Comparison of ENCODE assay signal across 10 cellular contexts in genomic region chr1:204564835-204565234, GRCh38. TPM values are rescaled to one million over a fixed set of nuclear protein-coding genes. Genes with fewer than 3 reads are reported as not detected.
A peak's percentile ranks its signal among the peaks of the same experiment; 100 is the strongest.
DNase-seq lines count a peak whose midpoint lies in the region; ATAC-seq and TF ChIP-seq lines count a peak whose summit lies in the region.
"Had no signal": no experiment of that assay in that cellular context is flagged by ENCODE, and none has a peak within 500 bp of the region (broad histone marks: within the 10 kb centered on the region; RNA-seq: fewer than 3 reads in every experiment).

No MANE protein-coding gene starts in this region.

- POLR2A ChIA-PET in PC-9 (lab: Charles Lee; ENCODE audit: unreplicated experiment), result no interaction called here

- peak; percentile 27 for DNase-seq in activated T-cell treated with anti-CD3 and anti-CD28 coated beads, Interleukin-2, amount 50 U/mL, for 24 hours
- no peak for DNase-seq in activated T-cell treated with anti-CD3 and anti-CD28 coated beads for 4 hours
- no peak for DNase-seq in PC-9
- peak; percentile 4 for DNase-seq in stimulated activated naive CD4-positive, alpha-beta T cell treated with Interleukin-2 at 50 U/mL for 16 hours (lab: John Stamatoyannopoulos, UW)
- DNase-seq in GF-D8 (lab: John Stamatoyannopoulos, UW), result no peak
- no peak for DNase-seq in NCI-H1048 (lab: John Stamatoyannopoulos, UW)
- DNase-seq in inferior parietal cortex (ENCODE audit: extremely low spot score), result no peak
- DNase-seq: upper lobe of right lung had no signal

- no peaks in the 10 kb centered on the region for H4K20me1 ChIP-seq in PC-9 (ENCODE audit: insufficient read depth)

- peaks cover 55% of the 10 kb centered on the region for H3K4me1 Mint-ChIP-seq in activated T-cell treated with anti-CD3 and anti-CD28 coated beads, Interleukin-2, amount 50 U/mL, for 24 hours (ENCODE audit: low read depth)

- intact Hi-C loops in PC-9 (cut with micrococcal nuclease; ENCODE audit: unreplicated experiment), result loop anchor here (1.0 to 10.0 kb wide), 5 partner anchors 82 to 370 kb away; no protein-coding TSS in a partner anchor

- no peak overlapping the region for H2AFZ ChIP-seq in PC-9
- H2AFZ ChIP-seq: parathyroid adenoma had no signal

- H3K27me3 ChIP-seq in PC-9 (ENCODE audit: insufficient read depth, low read depth), result no peaks in the 10 kb centered on the region
- H3K27me3 ChIP-seq: upper lobe of right lung had no signal

- no peaks in the 10 kb centered on the region for H3K9me2 ChIP-seq in PC-9 (ENCODE audit: insufficient read depth)

- H3K4me1 ChIP-seq in PC-9 (replicated peaks; ENCODE audit: insufficient read depth), result peaks cover 23% of the 10 kb centered on the region
- H3K4me1 ChIP-seq: parathyroid adenoma, upper lobe of right lung had no signal

- H3K27me3 Mint-ChIP-seq in activated T-cell treated with anti-CD3 and anti-CD28 coated beads, Interleukin-2, amount 50 U/mL, for 24 hours, result no peaks in the 10 kb centered on the region

- no peaks in the 10 kb centered on the region for H3K36me3 ChIP-seq in PC-9 (ENCODE audit: low read depth)

- H3K9me3 ChIP-seq in PC-9 (ENCODE audit: insufficient read depth, low read depth), result no peaks in the 10 kb centered on the region
- H3K9me3 ChIP-seq: upper lobe of right lung had no signal

- peaks cover 19% of the 10 kb centered on the region for H3F3A ChIP-seq in PC-9 (ENCODE audit: insufficient read depth, low read depth)

- peaks cover 64% of the 10 kb centered on the region for H3K36me3 Mint-ChIP-seq in activated T-cell treated with anti-CD3 and anti-CD28 coated beads, Interleukin-2, amount 50 U/mL, for 24 hours (ENCODE audit: low read depth)

- H3K27ac Mint-ChIP-seq in activated T-cell treated with anti-CD3 and anti-CD28 coated beads, Interleukin-2, amount 50 U/mL, for 24 hours, result peak overlapping the region; percentile 48

- CTCF ChIA-PET in PC-9 (lab: Charles Lee), result interaction anchor here (1.1 to 2.5 kb wide), 3 partner anchors 166 to 242 kb away, joined by 3 to 42 read pairs (median 17); no protein-coding TSS in a partner anchor

- peak overlapping the region; percentile 52 for H3K4me2 ChIP-seq in PC-9

- no peak overlapping the region for H3K4me3 Mint-ChIP-seq in activated T-cell treated with anti-CD3 and anti-CD28 coated beads, Interleukin-2, amount 50 U/mL, for 24 hours

- H3K4me3 ChIP-seq in PC-9, result no peak overlapping the region
- H3K4me3 ChIP-seq: upper lobe of right lung had no signal

- peak overlapping the region; percentile 36; the same call in 1 of the 2 replicates for H3K27ac ChIP-seq in PC-9
- H3K27ac ChIP-seq: parathyroid adenoma, upper lobe of right lung had no signal

- no peak for TF ChIP-seq CTCF in PC-9 (conservative IDR thresholded peaks at IDR 0.05)

- H3K9me3 Mint-ChIP-seq in activated T-cell treated with anti-CD3 and anti-CD28 coated beads, Interleukin-2, amount 50 U/mL, for 24 hours, result no peaks in the 10 kb centered on the region

- ATAC-seq in HG02623 (IDR thresholded peaks at IDR 0.05; ENCODE audit: unreplicated experiment), result peak; percentile 73

- BruUV-seq in PC-9 (replicated peaks; lab: Mats Ljungman, UMichigan), result no TSS peak

- no peaks in the 10 kb centered on the region for H3K79me2 ChIP-seq in PC-9 (ENCODE audit: low read depth)
- H3K79me2 ChIP-seq: parathyroid adenoma had no signal

RNA-seq across cellular contexts. Expression of gene MDM4, which starts 48.6 kb away (rescaled TPM):
- 69.2 and 82.6 TPM in 2 replicates for total RNA-seq in PC-9 (2021)

Comparison
In these comparisons a context has a peak if more than half of its experiments do, and no peak if none do; other contexts are left out.
1. DNase-seq: peak in activated T-cell treated with anti-CD3 and anti-CD28 coated beads, Interleukin-2, amount 50 U/mL, for 24 hours (single experiment) and stimulated activated naive CD4-positive, alpha-beta T cell treated with Interleukin-2 at 50 U/mL for 16 hours (single experiment); none in activated T-cell treated with anti-CD3 and anti-CD28 coated beads for 4 hours (single experiment), PC-9 (0 of 2), GF-D8 (single experiment), NCI-H1048 (single experiment) and inferior parietal cortex (single experiment).